7 cellular contexts compared by ENCODE assay signal in the genomic region with DNA sequence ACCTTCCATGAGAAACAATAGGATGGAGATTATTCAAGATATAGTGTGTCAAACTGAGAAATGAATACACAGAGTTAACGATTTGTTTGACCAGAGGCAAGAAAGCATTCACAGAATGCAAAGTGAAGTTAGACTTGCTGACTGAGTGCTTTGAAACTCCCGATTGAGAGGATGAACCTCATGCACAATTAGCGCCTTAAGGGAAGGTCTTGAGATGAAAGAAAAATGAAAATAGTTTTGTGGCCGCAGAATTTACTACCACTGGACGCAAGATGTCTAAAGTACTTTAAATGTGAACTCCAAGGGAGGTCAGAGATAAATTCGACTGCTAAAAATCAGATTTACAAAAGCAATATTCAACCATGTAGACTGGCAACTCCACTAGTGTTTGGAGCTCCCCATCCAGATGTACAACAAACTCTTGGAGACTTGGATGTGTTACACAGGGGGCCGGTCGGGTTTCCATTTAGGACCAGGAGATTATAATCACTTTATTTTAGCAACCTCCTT. TPM values are rescaled to one million over a fixed set of nuclear protein-coding genes. Genes with fewer than 3 reads are reported as not detected.
DNase-seq lines count a peak whose midpoint lies in the region; ATAC-seq and TF ChIP-seq lines count a peak whose summit lies in the region.

No MANE protein-coding gene starts in this region.

- H3K9me3 ChIP-seq in hepatocyte (ENCODE audit: low read depth), result no peaks in the 10 kb centered on the region

- peak overlapping the region; percentile 83 for H3K27ac ChIP-seq in hepatocyte

- 47% methylated on average over 8 of the region's 8 CpGs for WGBS in hepatocyte (ENCODE audit: low lambda C conversion rate, missing lambda C conversion rate)

- H3K4me1 Mint-ChIP-seq in HFFc6 (ENCODE audit: low read depth), result peaks cover 43% of the 10 kb centered on the region
- peaks cover 26% of the 10 kb centered on the region for H3K4me1 Mint-ChIP-seq in stimulated activated memory B cell treated with anti-CD40 and anti-IgM and Interleukin-4, amounts not matched to agents 10 μg/mL and 1 μg/mL and 100 μg/mL, for 72 hours

- TF ChIP-seq CTCF in HFFc6 (IDR thresholded peaks at IDR 0.05), result no peak
- no peak for TF ChIP-seq CTCF in WI38 (IDR thresholded peaks at IDR 0.05; ENCODE audit: low read depth, low read length)
- TF ChIP-seq CTCF in hepatocyte (IDR thresholded peaks at IDR 0.05; ENCODE audit: poor library complexity), result no peak

- H3K79me2 ChIP-seq in hepatocyte, result peaks cover 36% of the 10 kb centered on the region

- H3K4me3 ChIP-seq in WI38 (ENCODE audit: low read depth, low read length), result peak overlapping the region; percentile 92
- H3K4me3 ChIP-seq in hepatocyte, result peak overlapping the region; percentile 4

- peaks cover 11% of the 10 kb centered on the region for H3K4me1 ChIP-seq in hepatocyte (ENCODE audit: insufficient read depth)

- DNase-seq in HFFc6, result no peak
- no peak for DNase-seq in hepatocyte (ENCODE audit: low spot score)
- no peak for DNase-seq in stimulated activated CD4-positive, alpha-beta T cell treated with anti-CD3 and anti-CD28 coated beads, Interleukin-4, amount 100 ng/mL, for 24 hours
- DNase-seq in DMS114 treated with DMSO at 0.1 percent for 48 hours (lab: John Stamatoyannopoulos, UW; ENCODE audit: unreplicated experiment), result no peak

- H2AFZ ChIP-seq in hepatocyte, result peak overlapping the region; percentile 38

- H3K27me3 ChIP-seq in hepatocyte, result no peaks in the 10 kb centered on the region

- no peak for ATAC-seq in stimulated activated memory B cell treated with anti-CD40 and anti-IgM and Interleukin-4, amounts not matched to agents 10 μg/mL and 1 μg/mL and 100 μg/mL, for 72 hours
- ATAC-seq in HG02840 (IDR thresholded peaks at IDR 0.05; ENCODE audit: low FRiP score, unreplicated experiment), result no peak

- no peaks in the 10 kb centered on the region for H3K9me3 Mint-ChIP-seq in HFFc6
- no peaks in the 10 kb centered on the region for H3K9me3 Mint-ChIP-seq in stimulated activated memory B cell treated with anti-CD40 and anti-IgM and Interleukin-4, amounts not matched to agents 10 μg/mL and 1 μg/mL and 100 μg/mL, for 72 hours

- peak overlapping the region; percentile 97 for H3K27ac Mint-ChIP-seq in HFFc6
- H3K27ac Mint-ChIP-seq in stimulated activated memory B cell treated with anti-CD40 and anti-IgM and Interleukin-4, amounts not matched to agents 10 μg/mL and 1 μg/mL and 100 μg/mL, for 72 hours, result peak overlapping the region; percentile 89

- peak overlapping the region; percentile 97 for H3K4me3 Mint-ChIP-seq in HFFc6
- peak overlapping the region; percentile 89 for H3K4me3 Mint-ChIP-seq in stimulated activated memory B cell treated with anti-CD40 and anti-IgM and Interleukin-4, amounts not matched to agents 10 μg/mL and 1 μg/mL and 100 μg/mL, for 72 hours

- H3K36me3 ChIP-seq in hepatocyte (replicated peaks; ENCODE audit: insufficient read depth, low read depth), result no peaks in the 10 kb centered on the region

- peaks cover 14% of the 10 kb centered on the region; the same call in 1 of the 2 replicates for H3K36me3 Mint-ChIP-seq in HFFc6 (ENCODE audit: low read depth)
- H3K36me3 Mint-ChIP-seq in stimulated activated memory B cell treated with anti-CD40 and anti-IgM and Interleukin-4, amounts not matched to agents 10 μg/mL and 1 μg/mL and 100 μg/mL, for 72 hours, result peaks cover 15% of the 10 kb centered on the region

- H3K27me3 Mint-ChIP-seq in HFFc6 (ENCODE audit: insufficient read depth), result peaks cover 4% of the 10 kb centered on the region
- H3K27me3 Mint-ChIP-seq in stimulated activated memory B cell treated with anti-CD40 and anti-IgM and Interleukin-4, amounts not matched to agents 10 μg/mL and 1 μg/mL and 100 μg/mL, for 72 hours, result no peaks in the 10 kb centered on the region

- H3K9me2 ChIP-seq in hepatocyte (replicated peaks; ENCODE audit: insufficient read depth), result no peaks in the 10 kb centered on the region

- no peaks in the 10 kb centered on the region for H4K20me1 ChIP-seq in hepatocyte (ENCODE audit: insufficient read depth, poor library complexity, severe bottlenecking)

- peak overlapping the region; percentile 74 for H3K4me2 ChIP-seq in hepatocyte

RNA-seq across cellular contexts. Expression of a gene that starts 0.7 kb away (rescaled TPM):
- total RNA-seq in HFFc6 (2021; fragmentation: NEBNext Ultra II Directional; extraction: Animal tissue kit (Norgen Biotek cat#: 25700)), result 10 to 100 TPM; 31.1 to 38.9 (median 35.4) TPM
- total RNA-seq in hepatocyte, result 28.2 and 29.3 TPM in 2 replicates
- 14.2 and 14.5 TPM in 2 replicates for polyA plus RNA-seq in hepatocyte

RNA-seq across cellular contexts. Expression of a gene that starts 21.6 kb away (rescaled TPM):
- 1 to 10 TPM; 4.8 to 7.9 (median 6.0) TPM for total RNA-seq in HFFc6 (2021; fragmentation: NEBNext Ultra II Directional; extraction: Animal tissue kit (Norgen Biotek cat#: 25700))
- 11.7 and 15.3 TPM in 2 replicates for total RNA-seq in hepatocyte
- polyA plus RNA-seq in hepatocyte, result 8.3 and 10.3 TPM in 2 replicates

RNA-seq across cellular contexts. Expression of a gene that starts 33.2 kb away (rescaled TPM):
- 10 to 100 TPM; 40.4 to 44.0 (median 40.8) TPM for total RNA-seq in HFFc6 (2021; fragmentation: NEBNext Ultra II Directional; extraction: Animal tissue kit (Norgen Biotek cat#: 25700))
- total RNA-seq in hepatocyte, result 12.6 and 16.9 TPM in 2 replicates
- polyA plus RNA-seq in hepatocyte, result 7.8 and 12.4 TPM in 2 replicates
